In the genomic region with DNA sequence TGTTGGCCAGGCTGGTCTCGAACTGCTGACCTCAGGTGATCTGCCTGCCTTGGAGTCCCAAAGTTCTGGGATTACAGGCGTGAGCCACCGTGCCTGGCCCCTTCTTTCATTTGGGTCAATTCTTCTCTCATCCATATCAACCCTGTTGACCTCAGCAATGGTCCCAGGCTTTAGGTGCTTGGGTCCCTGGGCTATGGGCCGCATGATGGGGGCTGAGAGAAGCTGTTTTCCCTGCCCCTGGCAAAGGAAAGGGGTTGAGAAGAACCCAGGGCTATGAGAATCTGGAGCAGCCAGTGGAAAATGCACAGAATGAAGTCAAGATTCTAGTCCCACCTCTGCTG, we compare ENCODE assay signal across 15 cellular contexts.
DNase-seq lines count a peak whose midpoint lies in the region; ATAC-seq and TF ChIP-seq lines count a peak whose summit lies in the region.
"Had no signal": no experiment of that assay in that cellular context is flagged by ENCODE, and none has a peak within 500 bp of the region (broad histone marks: within the 10 kb centered on the region; RNA-seq: fewer than 3 reads in every experiment).

No MANE protein-coding gene starts in this region.

- peaks cover 4% of the 10 kb centered on the region for H3K4me1 Mint-ChIP-seq in T-helper 17 cell
- H3K4me1 Mint-ChIP-seq in glutamatergic neuron (ENCODE audit: low read depth, unreplicated experiment): peaks cover 36% of the 10 kb centered on the region
- H3K4me1 Mint-ChIP-seq in stimulated activated effector memory CD8-positive, alpha-beta T cell treated with anti-CD3 and anti-CD28 coated beads, Interleukin-12 subunit alpha, Interleukin-12 subunit beta, amount 100 ng/mL, for 72 hours: peaks cover 12% of the 10 kb centered on the region
- peaks cover 42% of the 10 kb centered on the region for H3K4me1 Mint-ChIP-seq in mesothelial cell of epicardium
- H3K4me1 Mint-ChIP-seq in HFFc6 (ENCODE audit: low read depth): peaks cover 49% of the 10 kb centered on the region

- no peaks in the 10 kb centered on the region for H3K27me3 ChIP-seq in BLaER1
- H3K27me3 ChIP-seq in HAP-1 (ENCODE audit: low read depth): no peaks in the 10 kb centered on the region
- H3K27me3 ChIP-seq: upper lobe of right lung had no signal

- H3K9me3 Mint-ChIP-seq in glutamatergic neuron (ENCODE audit: unreplicated experiment) (peaks cover 23% of the 10 kb centered on the region), mesothelial cell of epicardium (no peaks in the 10 kb centered on the region), HFFc6 (no peaks in the 10 kb centered on the region)
- no peaks in the 10 kb centered on the region for H3K9me3 Mint-ChIP-seq in stimulated activated effector memory CD8-positive, alpha-beta T cell treated with anti-CD3 and anti-CD28 coated beads, Interleukin-12 subunit alpha, Interleukin-12 subunit beta, amount 100 ng/mL, for 72 hours
- H3K9me3 Mint-ChIP-seq: activated T-cell treated with anti-CD3 and anti-CD28 coated beads, Interleukin-2, amount 50 U/mL, for 24 hours; H9; naive thymus-derived CD4-positive, alpha-beta T cell had no signal

- H3K4me1 ChIP-seq in BLaER1 (peaks cover 58% of the 10 kb centered on the region), HAP-1 (no peaks in the 10 kb centered on the region)

- no peak for TF ChIP-seq CTCF in glutamatergic neuron (IDR thresholded peaks at IDR 0.05; ENCODE audit: partially characterized antibody, unreplicated experiment)
- TF ChIP-seq CTCF in mesothelial cell of epicardium (IDR thresholded peaks at IDR 0.05; ENCODE audit: unreplicated experiment): no peak
- no peak for TF ChIP-seq CTCF in HFFc6 (IDR thresholded peaks at IDR 0.05)

- H3K27me3 Mint-ChIP-seq in T-helper 17 cell (no peaks in the 10 kb centered on the region), glutamatergic neuron (ENCODE audit: unreplicated experiment) (peaks cover 20% of the 10 kb centered on the region), mesothelial cell of epicardium (ENCODE audit: low read depth) (no peaks in the 10 kb centered on the region), HFFc6 (ENCODE audit: insufficient read depth) (peaks cover 3% of the 10 kb centered on the region; the same call in 1 of the 2 replicates)
- H3K27me3 Mint-ChIP-seq: activated T-cell treated with anti-CD3 and anti-CD28 coated beads, Interleukin-2, amount 50 U/mL, for 24 hours; naive thymus-derived CD4-positive, alpha-beta T cell had no signal

- H3K27ac Mint-ChIP-seq in T-helper 17 cell (peak overlapping the region; percentile 70), glutamatergic neuron (ENCODE audit: unreplicated experiment) (no peak overlapping the region), mesothelial cell of epicardium (no peak overlapping the region), HFFc6 (no peak overlapping the region)
- peak overlapping the region; percentile 61 for H3K27ac Mint-ChIP-seq in stimulated activated effector memory CD8-positive, alpha-beta T cell treated with anti-CD3 and anti-CD28 coated beads, Interleukin-12 subunit alpha, Interleukin-12 subunit beta, amount 100 ng/mL, for 72 hours
- H3K27ac Mint-ChIP-seq: H9 had no signal

- H3K4me3 Mint-ChIP-seq in T-helper 17 cell (no peak overlapping the region), glutamatergic neuron (ENCODE audit: unreplicated experiment) (peak overlapping the region; percentile 46), mesothelial cell of epicardium (no peak overlapping the region), HFFc6 (no peak overlapping the region)
- H3K4me3 Mint-ChIP-seq in stimulated activated effector memory CD8-positive, alpha-beta T cell treated with anti-CD3 and anti-CD28 coated beads, Interleukin-12 subunit alpha, Interleukin-12 subunit beta, amount 100 ng/mL, for 72 hours: no peak overlapping the region
- H3K4me3 Mint-ChIP-seq: activated T-cell treated with anti-CD3 and anti-CD28 coated beads, Interleukin-2, amount 50 U/mL, for 24 hours had no signal

- H3K36me3 ChIP-seq in BLaER1: peaks cover 16% of the 10 kb centered on the region
- no peaks in the 10 kb centered on the region for H3K36me3 ChIP-seq in HAP-1 (replicated peaks)

- H3K4me2 ChIP-seq in BLaER1: peak overlapping the region; percentile 35

- DNase-seq in T-helper 17 cell: no peak
- DNase-seq in glutamatergic neuron: no peak
- no peak for DNase-seq in stimulated activated effector memory CD8-positive, alpha-beta T cell treated with anti-CD3 and anti-CD28 coated beads, Interleukin-12 subunit alpha, Interleukin-12 subunit beta, amount 100 ng/mL, for 72 hours (ENCODE audit: low spot score in 2 of 2)
- no peak for DNase-seq in COLO829 (ENCODE audit: low spot score)
- no peak for DNase-seq in HAP-1 (ENCODE audit: low spot score in 2 of 2)
- no peak for DNase-seq in mesothelial cell of epicardium (ENCODE audit: low spot score in 2 of 2, unreplicated experiment in 2 of 2)
- DNase-seq in HFFc6: no peak

- H4K20me1 ChIP-seq in BLaER1: no peaks in the 10 kb centered on the region

- ATAC-seq in T-helper 17 cell: no peak
- no peak for ATAC-seq in stimulated activated effector memory CD8-positive, alpha-beta T cell treated with anti-CD3 and anti-CD28 coated beads, Interleukin-12 subunit alpha, Interleukin-12 subunit beta, amount 100 ng/mL, for 72 hours

- peak overlapping the region; percentile 14; the same call in 1 of the 2 replicates for H3K27ac ChIP-seq in BLaER1
- H3K27ac ChIP-seq: RWPE1 had no signal

- H3K9ac ChIP-seq in BLaER1: no peak overlapping the region

- no peaks in the 10 kb centered on the region for H3K36me3 Mint-ChIP-seq in T-helper 17 cell (ENCODE audit: low read depth)
- no peaks in the 10 kb centered on the region for H3K36me3 Mint-ChIP-seq in glutamatergic neuron (ENCODE audit: unreplicated experiment)
- no peaks in the 10 kb centered on the region for H3K36me3 Mint-ChIP-seq in stimulated activated effector memory CD8-positive, alpha-beta T cell treated with anti-CD3 and anti-CD28 coated beads, Interleukin-12 subunit alpha, Interleukin-12 subunit beta, amount 100 ng/mL, for 72 hours
- no peaks in the 10 kb centered on the region for H3K36me3 Mint-ChIP-seq in mesothelial cell of epicardium
- no peaks in the 10 kb centered on the region for H3K36me3 Mint-ChIP-seq in HFFc6 (ENCODE audit: low read depth)
- H3K36me3 Mint-ChIP-seq: naive thymus-derived CD4-positive, alpha-beta T cell had no signal

- H3K9me3 ChIP-seq in BLaER1: no peaks in the 10 kb centered on the region
- no peaks in the 10 kb centered on the region for H3K9me3 ChIP-seq in T-helper 17 cell (ENCODE audit: control insufficient read depth, low read length, poor library complexity, severe bottlenecking)
- H3K9me3 ChIP-seq in HAP-1: no peaks in the 10 kb centered on the region
- H3K9me3 ChIP-seq: Caco-2, upper lobe of right lung had no signal

- H3K4me3 ChIP-seq in BLaER1: no peak overlapping the region
- H3K4me3 ChIP-seq in HAP-1: no peak overlapping the region
- H3K4me3 ChIP-seq: K562, upper lobe of right lung had no signal

- in situ Hi-C loops in HAP-1 (cut with MboI; ENCODE audit: low sequenced_read_pairs): loop anchor here (5.0 to 10.0 kb wide), 2 partner anchors 89 to 412 kb away; a partner anchor contains a TSS

Comparison
In these comparisons a context has a peak if more than half of its experiments do, and no peak if none do; other contexts are left out.
1. H3K27ac Mint-ChIP-seq: peak in T-helper 17 cell (single experiment) and stimulated activated effector memory CD8-positive, alpha-beta T cell treated with anti-CD3 and anti-CD28 coated beads, Interleukin-12 subunit alpha, Interleukin-12 subunit beta, amount 100 ng/mL, for 72 hours (single experiment); none in glutamatergic neuron (single experiment), mesothelial cell of epicardium (single experiment) and HFFc6 (single experiment).